ENCODE assay signal across 9 cellular contexts in genomic region chrX:76279007-76279406, GRCh38.
DNase-seq lines count a peak whose midpoint lies in the region; ATAC-seq, FAIRE-seq and TF ChIP-seq lines count a peak whose summit lies in the region.
"Had no signal": no experiment of that assay in that cellular context is flagged by ENCODE, and none has a peak within 500 bp of the region (broad histone marks: within the 10 kb centered on the region; RNA-seq: fewer than 3 reads in every experiment).

No MANE protein-coding gene starts in this region.

- no peak for FAIRE-seq in HTR-8/SVneo (lab: Jason Lieb, UNC)

- in situ Hi-C loops in astrocyte of the cerebellum (cut with HindIII; ENCODE audit: low sequenced_read_pairs) = no loop called here

- ATAC-seq in GM21381 (IDR thresholded peaks at IDR 0.05; ENCODE audit: unreplicated experiment) = no peak

- DNase-seq in AG09309 (ENCODE audit: low read depth) (peak; percentile 5), HTR-8/SVneo (ENCODE audit: insufficient read length, low spot score) (peak; percentile 1), RKO (ENCODE audit: low spot score) (peak; percentile 68), astrocyte of the cerebellum (ENCODE audit: low read depth) (peak; percentile 4), iris pigment epithelial cell (ENCODE audit: low read depth) (peak; percentile 37)
- peak; percentile 7 to 15 for DNase-seq in stimulated activated CD4-positive, alpha-beta T cell treated with anti-CD3 and anti-CD28 coated beads, Interleukin-2, amount 100 ng/mL, for 48 hours

- no peak overlapping the region for H3K4me3 ChIP-seq in AG09309 (ENCODE audit: control insufficient read depth, low read depth, low read length)
- H3K4me3 ChIP-seq in astrocyte of the cerebellum (ENCODE audit: low read depth, low read length) = no peak overlapping the region
- H3K4me3 ChIP-seq: skin epidermis had no signal

- TF ChIP-seq CTCF in AG09309 (IDR thresholded peaks at IDR 0.05; ENCODE audit: control insufficient read depth, insufficient read depth, low read depth, low read length, missing control alignments) (peak; percentile 69), GM12874 (IDR thresholded peaks at IDR 0.05; ENCODE audit: insufficient read depth, low read depth, low read length) (peak; percentile 42; the same call in 1 of the 2 replicates), astrocyte of the cerebellum (IDR thresholded peaks at IDR 0.05; ENCODE audit: low read depth, low read length, missing control alignments) (peak; percentile 61)

Comparison
In these comparisons a context has a peak if more than half of its experiments do, and no peak if none do; other contexts are left out.
1. DNase-seq: peak in every context shown above with its lines; median percentile 68 in RKO; 37 in iris pigment epithelial cell; 11 in stimulated activated CD4-positive, alpha-beta T cell treated with anti-CD3 and anti-CD28 coated beads, Interleukin-2, amount 100 ng/mL, for 48 hours; 5 in AG09309; 4 in astrocyte of the cerebellum; 1 in HTR-8/SVneo.